In genomic region chr15:32492768-32493167, GRCh38 we compare ENCODE assay signal across 1 cellular context. TPM values are rescaled to one million over a fixed set of nuclear protein-coding genes. Genes with fewer than 3 reads are reported as not detected.
"Had no signal": no experiment of that assay in that cellular context is flagged by ENCODE, and none has a peak within 500 bp of the region (broad histone marks: within the 10 kb centered on the region; RNA-seq: fewer than 3 reads in every experiment).

No MANE protein-coding gene starts in this region.

RNA-seq across cellular contexts. Expression of gene GOLGA8O, which starts 37.3 kb away (rescaled TPM):
- total RNA-seq: activated CD4-positive, alpha-beta memory T cell treated with anti-CD3 and anti-CD28 coated beads for 36 hours had no signal
